Comparison of ENCODE assay signal across 24 cellular contexts in the genomic region with DNA sequence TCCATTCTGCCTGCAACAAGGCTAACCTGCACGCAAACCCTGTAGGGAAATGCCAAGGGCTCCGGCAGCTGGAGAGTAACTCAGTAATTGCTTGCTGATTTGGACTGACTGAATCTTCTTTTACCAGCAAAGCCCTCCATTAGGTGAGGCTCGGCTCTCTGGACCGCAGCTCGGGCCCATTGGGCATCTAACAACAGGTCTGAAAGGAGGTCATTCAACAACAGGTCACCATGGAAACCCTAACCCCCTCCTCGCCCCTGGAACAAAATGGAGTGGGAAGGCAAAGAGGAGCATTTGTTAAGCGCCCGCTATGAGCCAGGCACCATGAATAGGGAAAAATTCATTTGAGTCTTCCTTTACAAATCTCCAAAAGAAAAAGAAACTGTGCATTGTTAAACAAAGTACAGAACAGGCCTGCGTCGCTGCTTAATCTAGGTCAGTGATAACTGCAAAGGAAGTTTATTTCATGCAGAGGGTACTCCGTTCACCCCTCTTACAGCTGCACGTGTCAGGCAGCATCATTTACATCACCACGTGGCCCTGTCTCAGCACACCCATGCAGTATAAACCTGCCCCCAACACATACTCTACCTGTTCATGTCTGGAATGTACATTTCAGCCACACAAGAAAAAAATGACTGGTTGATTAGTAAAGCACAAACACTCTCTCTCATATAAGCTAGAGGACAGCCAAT.
DNase-seq lines count a peak whose midpoint lies in the region; ATAC-seq and TF ChIP-seq lines count a peak whose summit lies in the region.
"Had no signal": no experiment of that assay in that cellular context is flagged by ENCODE, and none has a peak within 500 bp of the region (broad histone marks: within the 10 kb centered on the region; RNA-seq: fewer than 3 reads in every experiment).

No MANE protein-coding gene starts in this region.

- H3K27ac Mint-ChIP-seq in neural crest cell (ENCODE audit: unreplicated experiment) = peak overlapping the region; percentile 86
- H3K27ac Mint-ChIP-seq: activated CD4-positive, alpha-beta T cell treated with anti-CD3 and anti-CD28 coated beads, Interleukin-2, amount 10 ng/mL, durations not matched to agents 24 days and 14 days; activated naive CD8-positive, alpha-beta T cell treated with anti-CD3 and anti-CD28 coated beads, Interleukin-2, amount 10 ng/mL, durations not matched to agents 7 days and 5 days; activated T-helper 2 cell treated with anti-CD3 and anti-CD28 coated beads, Interferon-gamma antibody, Interleukin-2, Interleukin-4, amounts not matched to agents 10 μg/mL and 5 μg/mL and 100 μg/mL, durations not matched to agents 14 hours and 24 hours and 36 hours; B cell; memory B cell; stimulated activated naive CD8-positive, alpha-beta T cell treated with anti-CD3 and anti-CD28 coated beads, Interleukin-15, amount 100 ng/mL, for 72 hours had no signal

- DNase-seq in NCI-H748 (lab: John Stamatoyannopoulos, UW; ENCODE audit: unreplicated experiment) (peak; percentile 52), NCI-H748 treated with DMSO at 0.1 percent for 48 hours (lab: John Stamatoyannopoulos, UW) (no peak), globus pallidus (ENCODE audit: low spot score) (peak; percentile 61), neural crest cell (ENCODE audit: low read depth, low spot score) (peak; percentile 17), NCI-H446 (lab: John Stamatoyannopoulos, UW) (no peak), omental fat pad (ENCODE audit: low spot score) (no peak)
- DNase-seq: activated CD4-positive, alpha-beta T cell treated with anti-CD3 and anti-CD28 coated beads, Interleukin-2, amount 10 ng/mL, durations not matched to agents 24 days and 14 days; activated naive CD8-positive, alpha-beta T cell treated with anti-CD3 and anti-CD28 coated beads, Interleukin-2, amount 10 ng/mL, durations not matched to agents 7 days and 5 days; cortex of kidney; DMS79 treated with DMSO at 0.1 percent for 48 hours; kidney; naive thymus-derived CD8-positive, alpha-beta T cell; NCI-H2171; PC-3; SHP77 treated with DMSO at 0.1 percent for 48 hours; spleen; stimulated activated CD4-positive, alpha-beta T cell treated with anti-CD3 and anti-CD28 coated beads, Interleukin-4, amount 100 ng/mL, for 24 hours; stimulated activated naive CD8-positive, alpha-beta T cell treated with anti-CD3 and anti-CD28 coated beads, Interleukin-15, amount 100 ng/mL, for 72 hours; T-helper 1 cell had no signal

- no peaks in the 10 kb centered on the region for H3K36me3 Mint-ChIP-seq in neural crest cell (ENCODE audit: low read depth)
- H3K36me3 Mint-ChIP-seq: activated naive CD8-positive, alpha-beta T cell treated with anti-CD3 and anti-CD28 coated beads, Interleukin-2, amount 10 ng/mL, durations not matched to agents 7 days and 5 days; memory B cell; naive thymus-derived CD8-positive, alpha-beta T cell had no signal

- H3K4me1 Mint-ChIP-seq in neural crest cell = peaks cover 43% of the 10 kb centered on the region
- H3K4me1 Mint-ChIP-seq: activated CD4-positive, alpha-beta T cell treated with anti-CD3 and anti-CD28 coated beads, Interleukin-2, amount 10 ng/mL, durations not matched to agents 24 days and 14 days; activated naive CD8-positive, alpha-beta T cell treated with anti-CD3 and anti-CD28 coated beads, Interleukin-2, amount 10 ng/mL, durations not matched to agents 7 days and 5 days; B cell; memory B cell; naive thymus-derived CD8-positive, alpha-beta T cell; stimulated activated naive CD8-positive, alpha-beta T cell treated with anti-CD3 and anti-CD28 coated beads, Interleukin-15, amount 100 ng/mL, for 72 hours had no signal

- TF ChIP-seq CTCF in neural crest cell (conservative IDR thresholded peaks at IDR 0.05) (no peak), omental fat pad (IDR thresholded peaks at IDR 0.05) (no peak)

- no peaks in the 10 kb centered on the region for H3K27me3 Mint-ChIP-seq in neural crest cell (ENCODE audit: low read depth)
- H3K27me3 Mint-ChIP-seq: activated CD4-positive, alpha-beta T cell treated with anti-CD3 and anti-CD28 coated beads, Interleukin-2, amount 10 ng/mL, durations not matched to agents 24 days and 14 days; activated naive CD8-positive, alpha-beta T cell treated with anti-CD3 and anti-CD28 coated beads, Interleukin-2, amount 10 ng/mL, durations not matched to agents 7 days and 5 days; B cell; memory B cell; stimulated activated naive CD8-positive, alpha-beta T cell treated with anti-CD3 and anti-CD28 coated beads, Interleukin-15, amount 100 ng/mL, for 72 hours had no signal

- H3K4me3 Mint-ChIP-seq in neural crest cell = peak overlapping the region; percentile 71
- H3K4me3 Mint-ChIP-seq: activated CD4-positive, alpha-beta T cell treated with anti-CD3 and anti-CD28 coated beads, Interleukin-2, amount 10 ng/mL, durations not matched to agents 24 days and 14 days; activated naive CD8-positive, alpha-beta T cell treated with anti-CD3 and anti-CD28 coated beads, Interleukin-2, amount 10 ng/mL, durations not matched to agents 7 days and 5 days; B cell; memory B cell; naive thymus-derived CD8-positive, alpha-beta T cell; stimulated activated naive CD8-positive, alpha-beta T cell treated with anti-CD3 and anti-CD28 coated beads, Interleukin-15, amount 100 ng/mL, for 72 hours had no signal

- no peak for ATAC-seq in GM18498 (IDR thresholded peaks at IDR 0.05; ENCODE audit: unreplicated experiment)
- ATAC-seq in omental fat pad (ENCODE audit: low FRiP score) = no peak
- no peak for ATAC-seq in HG03095 (IDR thresholded peaks at IDR 0.05; ENCODE audit: unreplicated experiment)
- ATAC-seq: naive thymus-derived CD8-positive, alpha-beta T cell; PC-3; stimulated activated naive CD8-positive, alpha-beta T cell treated with anti-CD3 and anti-CD28 coated beads, Interleukin-15, amount 100 ng/mL, for 72 hours had no signal

- no peaks in the 10 kb centered on the region for H3K9me3 Mint-ChIP-seq in neural crest cell
- H3K9me3 Mint-ChIP-seq: activated CD4-positive, alpha-beta T cell treated with anti-CD3 and anti-CD28 coated beads, Interleukin-2, amount 10 ng/mL, durations not matched to agents 24 days and 14 days; activated naive CD8-positive, alpha-beta T cell treated with anti-CD3 and anti-CD28 coated beads, Interleukin-2, amount 10 ng/mL, durations not matched to agents 7 days and 5 days; activated T-helper 2 cell treated with anti-CD3 and anti-CD28 coated beads, Interferon-gamma antibody, Interleukin-2, Interleukin-4, amounts not matched to agents 10 μg/mL and 5 μg/mL and 100 μg/mL, durations not matched to agents 14 hours and 24 hours and 36 hours; stimulated activated naive CD8-positive, alpha-beta T cell treated with anti-CD3 and anti-CD28 coated beads, Interleukin-15, amount 100 ng/mL, for 72 hours had no signal

Comparison
In these comparisons a context has a peak if more than half of its experiments do, and no peak if none do; other contexts are left out.
1. DNase-seq: peak in NCI-H748 (single experiment), globus pallidus (single experiment) and neural crest cell (single experiment); none in NCI-H748 treated with DMSO at 0.1 percent for 48 hours (single experiment), NCI-H446 (0 of 2) and omental fat pad (single experiment).